In genomic region chr14:72982146-72982708, GRCh38 we compare ENCODE assay signal across 21 cellular contexts. TPM values are rescaled to one million over a fixed set of nuclear protein-coding genes. Genes with fewer than 3 reads are reported as not detected.
DNase-seq lines count a peak whose midpoint lies in the region; ATAC-seq, FAIRE-seq and TF ChIP-seq lines count a peak whose summit lies in the region.
"Had no signal": no experiment of that assay in that cellular context is flagged by ENCODE, and none has a peak within 500 bp of the region (broad histone marks: within the 10 kb centered on the region; RNA-seq: fewer than 3 reads in every experiment).

No MANE protein-coding gene starts in this region.

- H3K79me2 ChIP-seq in astrocyte (ENCODE audit: insufficient read depth, low read length) (no peaks in the 10 kb centered on the region), neural progenitor cell (ENCODE audit: low read depth) (no peaks in the 10 kb centered on the region)

- DNase-seq in cardiac muscle cell (ENCODE audit: low read depth in 1 of 2, low spot score in 1 of 2) (no peak), heart left ventricle (no peak), astrocyte (ENCODE audit: low read depth) (peak; percentile 31), left lobe of liver (ENCODE audit: low spot score) (no peak), neural progenitor cell (ENCODE audit: low spot score) (no peak)
- DNase-seq in natural killer cell treated with Interleukin-12 subunit alpha and Interleukin-12 subunit beta and Interleukin-15 and Interleukin-18, amount 100 ng/mL, for 72 hours (ENCODE audit: low spot score) = no peak
- DNase-seq: CD4-positive, alpha-beta memory T cell; DMS79 treated with DMSO at 0.1 percent for 48 hours; GF-D8; GM23248; HCEC 1CT; IMR-90 had no signal

- H3K4me1 ChIP-seq in cardiac muscle cell (ENCODE audit: low read depth) = peaks cover 7% of the 10 kb centered on the region
- no peaks in the 10 kb centered on the region for H3K4me1 ChIP-seq in heart left ventricle
- H3K4me1 ChIP-seq in astrocyte (ENCODE audit: insufficient read depth, low read length) = no peaks in the 10 kb centered on the region
- no peaks in the 10 kb centered on the region for H3K4me1 ChIP-seq in neural progenitor cell
- H3K4me1 ChIP-seq: A549, BLaER1 had no signal

- no peak overlapping the region for H2AFZ ChIP-seq in astrocyte (ENCODE audit: low read depth, low read length)
- H2AFZ ChIP-seq in neural progenitor cell (replicated peaks) = no peak overlapping the region
- H2AFZ ChIP-seq: GM23248 had no signal

- H3K36me3 Mint-ChIP-seq in astrocyte (ENCODE audit: low read depth, unreplicated experiment) (peaks cover 33% of the 10 kb centered on the region), neural progenitor cell (peaks cover 21% of the 10 kb centered on the region)
- peaks cover 5% of the 10 kb centered on the region for H3K36me3 Mint-ChIP-seq in natural killer cell treated with Interleukin-12 subunit alpha and Interleukin-12 subunit beta and Interleukin-15 and Interleukin-18, amount 100 ng/mL, for 72 hours

- H3K36me3 ChIP-seq in cardiac muscle cell (peaks cover 8% of the 10 kb centered on the region), heart left ventricle (peaks cover 0 to 87% (median 70%) of the 10 kb centered on the region in 9 donors), astrocyte (ENCODE audit: insufficient read depth, low read length) (peaks cover 32% of the 10 kb centered on the region), neural progenitor cell (no peaks in the 10 kb centered on the region)

- WGBS in heart left ventricle, 4 donors = 62 to 96% (median 95%) methylated on average over 3 of the region's 3 CpGs

- no peak for FAIRE-seq in astrocyte (lab: Jason Lieb, UNC)
- FAIRE-seq: A549, GM12878, GM19239, H54 had no signal

- H3K9me3 Mint-ChIP-seq in astrocyte (ENCODE audit: unreplicated experiment) (no peaks in the 10 kb centered on the region), neural progenitor cell (no peaks in the 10 kb centered on the region)
- H3K9me3 Mint-ChIP-seq in natural killer cell treated with Interleukin-12 subunit alpha and Interleukin-12 subunit beta and Interleukin-15 and Interleukin-18, amount 100 ng/mL, for 72 hours = no peaks in the 10 kb centered on the region

- no peaks in the 10 kb centered on the region for H3K4me1 Mint-ChIP-seq in astrocyte (ENCODE audit: low read depth, unreplicated experiment)
- H3K4me1 Mint-ChIP-seq in natural killer cell treated with Interleukin-12 subunit alpha and Interleukin-12 subunit beta and Interleukin-15 and Interleukin-18, amount 100 ng/mL, for 72 hours (ENCODE audit: low read depth in 2 of 2) = peaks cover 0 to 10% of the 10 kb centered on the region in 2 donors
- H3K4me1 Mint-ChIP-seq in neural progenitor cell = peaks cover 12% of the 10 kb centered on the region
- H3K4me1 Mint-ChIP-seq: CD14-positive monocyte had no signal

- intact Hi-C loops in heart left ventricle (cut with DNase I) = no loop called here

- H4K20me1 ChIP-seq in astrocyte (ENCODE audit: insufficient read depth, low read length) (peaks cover 30% of the 10 kb centered on the region), neural progenitor cell (ENCODE audit: low read depth) (no peaks in the 10 kb centered on the region)

- no peaks in the 10 kb centered on the region for H3F3A ChIP-seq in neural progenitor cell (ENCODE audit: low read depth)

- H3K9ac ChIP-seq in astrocyte (ENCODE audit: low read length) = no peak overlapping the region
- H3K9ac ChIP-seq in neural progenitor cell = no peak overlapping the region
- H3K9ac ChIP-seq: BLaER1, GM23248 had no signal

- no peak overlapping the region for H3K4me2 ChIP-seq in astrocyte (ENCODE audit: low read length)
- no peak overlapping the region for H3K4me2 ChIP-seq in neural progenitor cell
- H3K4me2 ChIP-seq: A549, BLaER1 had no signal

- ATAC-seq in heart left ventricle (no peak), left lobe of liver (peak; percentile 59), GM18498 (IDR thresholded peaks at IDR 0.05; ENCODE audit: unreplicated experiment) (no peak)
- ATAC-seq in natural killer cell treated with Interleukin-12 subunit alpha and Interleukin-12 subunit beta and Interleukin-15 and Interleukin-18, amount 100 ng/mL, for 72 hours = no peak
- ATAC-seq: A549, GM12878 had no signal

- TF ChIP-seq CTCF in cardiac muscle cell (IDR thresholded peaks at IDR 0.05; ENCODE audit: low read depth, low read length) = no peak
- TF ChIP-seq CTCF in heart left ventricle (IDR thresholded peaks at IDR 0.05) = no peak
- TF ChIP-seq CTCF in astrocyte (IDR thresholded peaks at IDR 0.05; ENCODE audit: insufficient read depth, low read depth, low read length) = no peak
- no peak for TF ChIP-seq CTCF in neural progenitor cell (IDR thresholded peaks at IDR 0.05)

- H3K27ac ChIP-seq in cardiac muscle cell (peak overlapping the region; percentile 77), heart left ventricle (no peak overlapping the region), astrocyte (ENCODE audit: low read depth, low read length) (no peak overlapping the region), neural progenitor cell (no peak overlapping the region)
- H3K27ac ChIP-seq: 22Rv1, A549, BLaER1, GM23248, HL-60 had no signal

- TF ChIP-seq POLR2A in heart left ventricle (IDR thresholded peaks at IDR 0.05) = no peak

- H3K4me3 Mint-ChIP-seq in astrocyte (ENCODE audit: unreplicated experiment) = no peak overlapping the region
- no peak overlapping the region for H3K4me3 Mint-ChIP-seq in natural killer cell treated with Interleukin-12 subunit alpha and Interleukin-12 subunit beta and Interleukin-15 and Interleukin-18, amount 100 ng/mL, for 72 hours
- no peak overlapping the region for H3K4me3 Mint-ChIP-seq in neural progenitor cell
- H3K4me3 Mint-ChIP-seq: CD14-positive monocyte; CD4-positive, alpha-beta memory T cell had no signal

- H3K4me3 ChIP-seq in cardiac muscle cell (no peak overlapping the region), heart left ventricle (no peak overlapping the region), astrocyte (ENCODE audit: insufficient read depth, low read depth, low read length) (no peak overlapping the region), neural progenitor cell (no peak overlapping the region)
- H3K4me3 ChIP-seq: A549, BLaER1, GM12878, GM23248 had no signal

- H3K27me3 ChIP-seq in cardiac muscle cell (no peaks in the 10 kb centered on the region), heart left ventricle (no peaks in the 10 kb centered on the region), astrocyte (ENCODE audit: insufficient read depth, low read length) (no peaks in the 10 kb centered on the region), neural progenitor cell (no peaks in the 10 kb centered on the region)
- H3K27me3 ChIP-seq: BLaER1 had no signal

- H3K9me3 ChIP-seq in cardiac muscle cell (ENCODE audit: low read depth) = no peaks in the 10 kb centered on the region
- H3K9me3 ChIP-seq in heart left ventricle = no peaks in the 10 kb centered on the region
- no peaks in the 10 kb centered on the region for H3K9me3 ChIP-seq in astrocyte (ENCODE audit: insufficient read depth, low read depth, low read length)
- H3K9me3 ChIP-seq in neural progenitor cell (ENCODE audit: low read depth) = no peaks in the 10 kb centered on the region
- H3K9me3 ChIP-seq: A549, BLaER1 had no signal

- H3K27me3 Mint-ChIP-seq in astrocyte (ENCODE audit: low read depth, unreplicated experiment) (no peaks in the 10 kb centered on the region), neural progenitor cell (ENCODE audit: insufficient read depth, low read depth) (peaks cover 2% of the 10 kb centered on the region)
- no peaks in the 10 kb centered on the region for H3K27me3 Mint-ChIP-seq in natural killer cell treated with Interleukin-12 subunit alpha and Interleukin-12 subunit beta and Interleukin-15 and Interleukin-18, amount 100 ng/mL, for 72 hours
- H3K27me3 Mint-ChIP-seq: CD4-positive, alpha-beta memory T cell had no signal

- H3K27ac Mint-ChIP-seq in astrocyte (ENCODE audit: unreplicated experiment) (no peak overlapping the region), neural progenitor cell (no peak overlapping the region)
- H3K27ac Mint-ChIP-seq in natural killer cell treated with Interleukin-12 subunit alpha and Interleukin-12 subunit beta and Interleukin-15 and Interleukin-18, amount 100 ng/mL, for 72 hours = no peak overlapping the region
- H3K27ac Mint-ChIP-seq: CD4-positive, alpha-beta memory T cell had no signal

RNA-seq across cellular contexts. Expression of gene ZFYVE1, which starts 44.7 kb away (rescaled TPM):
- total RNA-seq in cardiac muscle cell = 16.6 and 18.2 TPM in 2 replicates
- 18.5 and 18.8 TPM in 2 replicates for polyA plus RNA-seq in cardiac muscle cell
- 10 to 100 TPM; 10.6 to 20.7 (median 14.8) TPM for total RNA-seq in heart left ventricle
- 1 to 10 TPM; 5.2 to 8.4 TPM for polyA plus RNA-seq in heart left ventricle
- 31.4 and 34.3 TPM in 2 replicates for total RNA-seq in astrocyte
- 13.4 TPM for total RNA-seq in left lobe of liver
- 10 to 100 TPM; 17.9 to 25.2 TPM for total RNA-seq in natural killer cell treated with Interleukin-12 subunit alpha and Interleukin-12 subunit beta and Interleukin-15 and Interleukin-18, amount 100 ng/mL, for 72 hours
- 14.3 and 14.7 TPM in 2 replicates for total RNA-seq in neural progenitor cell (ENCODE audit: low replicate concordance)

RNA-seq across cellular contexts. Expression of gene DCAF4, which starts 56.0 kb away (rescaled TPM):
- total RNA-seq in cardiac muscle cell (23.2 and 27.1 TPM in 2 replicates), heart left ventricle (10 to 100 TPM in 2 of 9 donors, 1 to 10 TPM in 7; 5.2 to 13.1 (median 8.6) TPM), astrocyte (33.5 and 34.3 TPM in 2 replicates), left lobe of liver (6.4 TPM), neural progenitor cell (ENCODE audit: low replicate concordance) (3.7 and 7.2 TPM in 2 replicates)
- polyA plus RNA-seq in cardiac muscle cell (10.2 and 11.0 TPM in 2 replicates), heart left ventricle (10 to 100 TPM in 1 of 2 donors, 1 to 10 TPM in 1; 2.4 to 10.0 TPM)
- total RNA-seq in natural killer cell treated with Interleukin-12 subunit alpha and Interleukin-12 subunit beta and Interleukin-15 and Interleukin-18, amount 100 ng/mL, for 72 hours = 10 to 100 TPM; 15.1 to 20.6 TPM
